ENCODE assay signal across 8 cellular contexts in genomic region chrX:103464774-103465117, GRCh38. TPM values are rescaled to one million over a fixed set of nuclear protein-coding genes. Genes with fewer than 3 reads are reported as not detected.
DNase-seq lines count a peak whose midpoint lies in the region; ATAC-seq and TF ChIP-seq lines count a peak whose summit lies in the region.

No MANE protein-coding gene starts in this region.

- peak overlapping the region in 1 of 2 donors; percentile 3 for H3K4me3 ChIP-seq in left lung

- no peaks in the 10 kb centered on the region for H3K4me1 ChIP-seq in left lung

- no peaks in the 10 kb centered on the region for H3K27me3 ChIP-seq in left lung

- intact Hi-C loops in left lung (cut with DNase I), result loop anchor here in 1 of 2 donors (5.0 kb wide), 1 partner anchor 122 kb away; no protein-coding TSS in a partner anchor

- H3K4me1 Mint-ChIP-seq in central memory CD8-positive, alpha-beta T cell, result peaks cover 5% of the 10 kb centered on the region

- DNase-seq in A172 (ENCODE audit: low spot score), result peak; percentile 29
- peak; percentile 34 for DNase-seq in GM13977 (ENCODE audit: low spot score)
- peak; percentile 74 for DNase-seq in NCI-H2107 treated with DMSO at 0.1 percent for 48 hours (lab: John Stamatoyannopoulos, UW; ENCODE audit: unreplicated experiment)
- DNase-seq in activated CD4-positive, CD25-positive, alpha-beta regulatory T cell (lab: John Stamatoyannopoulos, UW), result peak; percentile 24 to 68 (median 35)
- DNase-seq in central memory CD8-positive, alpha-beta T cell (ENCODE audit: low spot score in 2 of 2), result peak; percentile 58
- DNase-seq in left lung, result peak in 1 of 2 donors; percentile 39
- peak; percentile 61 to 66 for DNase-seq in stimulated activated CD4-positive, alpha-beta T cell treated with anti-CD3 and anti-CD28 coated beads, Interleukin-4, amount 100 ng/mL, for 4 hours

- H3K27me3 Mint-ChIP-seq in central memory CD8-positive, alpha-beta T cell, result peaks cover 21% of the 10 kb centered on the region

- H3K4me3 Mint-ChIP-seq in central memory CD8-positive, alpha-beta T cell, result peak overlapping the region; percentile 92

- H3K27ac ChIP-seq in left lung, result no peak overlapping the region

- no peaks in the 10 kb centered on the region for H3K36me3 ChIP-seq in left lung

- H3K27ac Mint-ChIP-seq in central memory CD8-positive, alpha-beta T cell (ENCODE audit: low read depth), result peak overlapping the region; percentile 30

- ATAC-seq in HG02973 (IDR thresholded peaks at IDR 0.05; ENCODE audit: unreplicated experiment) (peak; percentile 95), left lung (peak; percentile 99)
- ATAC-seq in central memory CD8-positive, alpha-beta T cell (replicated peaks; ENCODE audit: extremely low read depth, poor library complexity, severe bottlenecking), result peak; percentile 88

- H3K36me3 Mint-ChIP-seq in central memory CD8-positive, alpha-beta T cell (ENCODE audit: insufficient read depth), result peaks cover 2% of the 10 kb centered on the region

- TF ChIP-seq CTCF in GM13977 (IDR thresholded peaks at IDR 0.05; ENCODE audit: extremely low read depth, insufficient read depth, missing control alignments) (peak; percentile 79), left lung (IDR thresholded peaks at IDR 0.05) (peak; percentile 68 to 75)

- no peaks in the 10 kb centered on the region for H3K9me3 Mint-ChIP-seq in central memory CD8-positive, alpha-beta T cell

- in situ Hi-C loops in GM13977 (cut with MboI; ENCODE audit: low pct_unique_long_range_greater_than_20kb, low sequenced_read_pairs, unreplicated experiment), result loop anchor here (25.0 kb wide), 1 partner anchor 252 kb away; the partner anchor contains the start of gene BEX4

- no peaks in the 10 kb centered on the region for H3K9me3 ChIP-seq in left lung

RNA-seq across cellular contexts. Expression of gene RAB40A, which starts 54.5 kb away (rescaled TPM):
- not detected in 2 replicates for total RNA-seq in A172 (2014; rRNA removed; shearing (Covaris generic))
- under 1 TPM; 0.17 to 0.21 TPM for total RNA-seq in left lung
